24 cellular contexts compared by ENCODE assay signal in the genomic region with DNA sequence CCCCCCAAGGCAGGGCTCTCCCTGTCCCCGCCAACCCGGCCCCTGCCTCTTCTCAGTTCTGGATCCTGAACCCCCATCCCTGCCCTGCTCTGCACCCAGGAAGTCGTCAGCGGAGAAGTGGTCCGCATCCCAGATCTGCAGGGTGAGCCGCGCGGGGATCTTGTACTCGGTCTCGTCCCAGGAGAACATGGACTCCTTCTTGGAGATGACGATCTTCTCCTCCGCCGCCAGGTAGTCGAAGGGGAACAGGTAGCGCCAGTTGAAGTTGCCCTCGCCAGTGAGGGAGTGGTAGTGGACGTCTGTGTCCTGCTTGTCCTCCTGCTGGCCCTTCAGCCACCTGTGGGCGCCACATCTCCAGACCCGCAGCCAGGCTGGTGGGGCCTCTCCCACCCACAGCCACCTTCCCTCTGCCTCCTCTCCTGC. TPM values are rescaled to one million over a fixed set of nuclear protein-coding genes. Genes with fewer than 3 reads are reported as not detected.
"Had no signal": no experiment of that assay in that cellular context is flagged by ENCODE, and none has a peak within 500 bp of the region (broad histone marks: within the 10 kb centered on the region; RNA-seq: fewer than 3 reads in every experiment).

No MANE protein-coding gene starts in this region.

- H3K4me3 Mint-ChIP-seq: activated CD4-positive, alpha-beta memory T cell treated with anti-CD3 and anti-CD28 coated beads, Interleukin-2, amount 10 ng/mL, durations not matched to agents 7 days and 5 days; activated T-cell treated with anti-CD3 and anti-CD28 coated beads, Interleukin-2, amount 50 U/mL, for 72 hours; effector memory CD8-positive, alpha-beta T cell; nephron progenitor cell had no signal

- H3K4me1 Mint-ChIP-seq: activated CD4-positive, alpha-beta memory T cell treated with anti-CD3 and anti-CD28 coated beads, Interleukin-2, amount 10 ng/mL, durations not matched to agents 7 days and 5 days had no signal

- H3K27me3 Mint-ChIP-seq: activated CD4-positive, alpha-beta memory T cell treated with anti-CD3 and anti-CD28 coated beads, Interleukin-2, amount 10 ng/mL, durations not matched to agents 7 days and 5 days; effector memory CD8-positive, alpha-beta T cell had no signal

- H3K9me3 Mint-ChIP-seq: activated CD4-positive, alpha-beta memory T cell treated with anti-CD3 and anti-CD28 coated beads, Interleukin-2, amount 10 ng/mL, durations not matched to agents 7 days and 5 days; activated naive CD4-positive, alpha-beta T cell treated with anti-CD3 and anti-CD28 coated beads, Interleukin-2, amount 50 U/mL, for 72 hours; activated T-cell treated with anti-CD3 and anti-CD28 coated beads, Interleukin-2, amount 50 U/mL, for 72 hours; effector memory CD8-positive, alpha-beta T cell; nephron progenitor cell had no signal

- H3K4me1 ChIP-seq: ascending aorta had no signal

- H3K36me3 Mint-ChIP-seq: activated naive CD4-positive, alpha-beta T cell treated with anti-CD3 and anti-CD28 coated beads, Interleukin-2, amount 50 U/mL, for 72 hours had no signal

- H3K36me3 ChIP-seq: ascending aorta, brain microvascular endothelial cell, thoracic aorta, upper lobe of right lung had no signal

- H3K9ac ChIP-seq: SK-N-SH had no signal

- DNase-seq: activated CD4-positive, alpha-beta memory T cell treated with anti-CD3 and anti-CD28 coated beads, Interleukin-2, amount 10 ng/mL, durations not matched to agents 7 days and 5 days; activated CD4-positive, alpha-beta T cell treated with anti-CD3 and anti-CD28 coated beads for 4 hours; activated gamma-delta T cell; activated T-cell treated with anti-CD3 and anti-CD28 coated beads, Interleukin-2, amount 50 U/mL, for 72 hours; brain microvascular endothelial cell; caudate nucleus; effector memory CD8-positive, alpha-beta T cell; foreskin melanocyte; hypothalamus; mesendoderm; mucosa of descending colon; nephron progenitor cell; SK-N-SH; stimulated activated CD4-positive, alpha-beta T cell treated with anti-CD3 and anti-CD28 coated beads, Interleukin-4, amount 100 ng/mL, for 1 hour; stimulated activated naive CD4-positive, alpha-beta T cell treated with Interleukin-2 at 50 U/mL for 16 hours; upper lobe of right lung had no signal

- H3K27ac ChIP-seq: ascending aorta, brain microvascular endothelial cell, thoracic aorta, upper lobe of right lung had no signal

- H3K4me2 ChIP-seq: SK-N-SH had no signal

- H3K27ac Mint-ChIP-seq: activated CD4-positive, alpha-beta memory T cell treated with anti-CD3 and anti-CD28 coated beads, Interleukin-2, amount 10 ng/mL, durations not matched to agents 7 days and 5 days; activated naive CD4-positive, alpha-beta T cell treated with anti-CD3 and anti-CD28 coated beads, Interleukin-2, amount 50 U/mL, for 72 hours; activated T-cell treated with anti-CD3 and anti-CD28 coated beads, Interleukin-2, amount 50 U/mL, for 72 hours; effector memory CD8-positive, alpha-beta T cell; nephron progenitor cell had no signal

- H3K9me3 ChIP-seq: ascending aorta, mucosa of descending colon, SK-N-SH, thoracic aorta, upper lobe of right lung had no signal

- ATAC-seq: activated T-cell treated with anti-CD3 and anti-CD28 coated beads, Interleukin-2, amount 50 U/mL, for 72 hours; effector memory CD8-positive, alpha-beta T cell; esophagus mucosa; mucosa of descending colon; upper lobe of right lung had no signal

- H3K4me3 ChIP-seq: ascending aorta, mucosa of descending colon, thoracic aorta, upper lobe of right lung had no signal

- H3K27me3 ChIP-seq: ascending aorta, brain microvascular endothelial cell, upper lobe of right lung had no signal

RNA-seq across cellular contexts. Expression of a gene that starts 16.3 kb away (rescaled TPM):
- total RNA-seq: ascending aorta, esophagus mucosa had no signal
- polyA plus RNA-seq: SK-N-SH had no signal

RNA-seq across cellular contexts. Expression of a gene that starts 59.9 kb away (rescaled TPM):
- total RNA-seq: activated CD4-positive, alpha-beta memory T cell treated with anti-CD3 and anti-CD28 coated beads, Interleukin-2, amount 10 ng/mL, durations not matched to agents 7 days and 5 days; activated naive CD4-positive, alpha-beta T cell treated with anti-CD3 and anti-CD28 coated beads, Interleukin-2, amount 50 U/mL, for 72 hours; ascending aorta; dermis microvascular lymphatic vessel endothelial cell; esophagus mucosa; lower leg skin; mucosa of descending colon; T-helper 2 cell treated with Interferon-gamma antibody and Interleukin-4, amounts not matched to agents 100 ng/mL and 5 ng/mL, for 36 hours; thoracic aorta; upper lobe of right lung had no signal
- polyA plus RNA-seq: endothelial cell of umbilical vein had no signal
